In genomic region chr5:127665641-127666040, GRCh38 we compare ENCODE assay signal across 27 cellular contexts. TPM values are rescaled to one million over a fixed set of nuclear protein-coding genes. Genes with fewer than 3 reads are reported as not detected.
"Had no signal": no experiment of that assay in that cellular context is flagged by ENCODE, and none has a peak within 500 bp of the region (broad histone marks: within the 10 kb centered on the region; RNA-seq: fewer than 3 reads in every experiment).

No MANE protein-coding gene starts in this region.

- H3K27me3 ChIP-seq: adrenal gland, breast epithelium, neutrophil, pancreas, tibial nerve had no signal

- H3K4me1 ChIP-seq: adrenal gland, breast epithelium had no signal

- H3K4me3 ChIP-seq: adrenal gland, breast epithelium, pancreas, tibial nerve had no signal

- H3K36me3 ChIP-seq: adrenal gland, breast epithelium, neutrophil, pancreas, tibial nerve had no signal

- ATAC-seq: activated naive CD4-positive, alpha-beta T cell treated with anti-CD3 and anti-CD28 coated beads, Interleukin-2, amount 50 U/mL, for 72 hours; activated T-helper 17 cell treated with anti-CD3 and anti-CD28 coated beads, Interleukin-2, amount 50 U/mL, for 72 hours; left ventricle myocardium superior; right cardiac atrium; stimulated activated effector memory CD8-positive, alpha-beta T cell treated with anti-CD3 and anti-CD28 coated beads, Interleukin-12 subunit alpha, Interleukin-12 subunit beta, amount 100 ng/mL, for 72 hours; stimulated activated naive CD8-positive, alpha-beta T cell treated with anti-CD3 and anti-CD28 coated beads, Interleukin-15, amount 100 ng/mL, for 72 hours had no signal

- DNase-seq: activated CD4-positive, alpha-beta T cell treated with anti-CD3 and anti-CD28 coated beads for 1 hour; activated CD4-positive, alpha-beta T cell treated with anti-CD3 and anti-CD28 coated beads, Interleukin-2, amount 50 U/mL, for 1 hour; activated CD8-positive, alpha-beta memory T cell treated with anti-CD3 and anti-CD28 coated beads for 24 hours; activated CD8-positive, alpha-beta memory T cell treated with anti-CD3 and anti-CD28 coated beads, Interleukin-2, amount 50 U/mL, for 4 hours; activated T-cell treated with anti-CD3 and anti-CD28 coated beads, Interleukin-2, amount 50 U/mL, for 24 hours; adrenal gland; cortex of kidney; left ventricle myocardium superior; midbrain; pancreas; right cardiac atrium; small intestine; stimulated activated CD4-positive, alpha-beta T cell treated with anti-CD3 and anti-CD28 coated beads, Interleukin-2, amount 100 ng/mL, for 24 hours; stimulated activated naive CD8-positive, alpha-beta T cell treated with anti-CD3 and anti-CD28 coated beads, Interleukin-15, amount 100 ng/mL, for 72 hours; T-helper 9 cell had no signal

- H3K9me3 ChIP-seq: adrenal gland, breast epithelium, neutrophil, pancreas, tibial nerve had no signal

- H3K27ac ChIP-seq: adrenal gland, epithelial cell of prostate, neutrophil, pancreas had no signal

RNA-seq across cellular contexts. Expression of gene CTXN3, which starts 16.8 kb away (rescaled TPM):
- total RNA-seq: activated naive CD4-positive, alpha-beta T cell treated with anti-CD3 and anti-CD28 coated beads, Interleukin-2, amount 50 U/mL, for 72 hours; activated T-helper 17 cell treated with anti-CD3 and anti-CD28 coated beads, Interleukin-2, amount 50 U/mL, for 72 hours; adrenal gland; breast epithelium; kidney epithelial cell; left ventricle myocardium superior; myocyte; pancreas; pulmonary artery endothelial cell; right cardiac atrium; T-helper 1 cell treated with Interleukin-12 subunit alpha and Interleukin-12 subunit beta and Interleukin-4 antibody, amounts not matched to agents 30 ng/mL and 1 ng/mL, for 36 hours; tibial nerve had no signal

RNA-seq across cellular contexts. Expression of gene CCDC192, which starts 37.5 kb away (rescaled TPM):
- total RNA-seq: activated naive CD4-positive, alpha-beta T cell treated with anti-CD3 and anti-CD28 coated beads, Interleukin-2, amount 50 U/mL, for 72 hours; activated T-helper 17 cell treated with anti-CD3 and anti-CD28 coated beads, Interleukin-2, amount 50 U/mL, for 72 hours; kidney epithelial cell; left ventricle myocardium superior; myocyte; pancreas; pulmonary artery endothelial cell; right cardiac atrium; T-helper 1 cell treated with Interleukin-12 subunit alpha and Interleukin-12 subunit beta and Interleukin-4 antibody, amounts not matched to agents 30 ng/mL and 1 ng/mL, for 36 hours; urinary bladder had no signal
